Comparison of ENCODE assay signal across 23 cellular contexts in genomic region chr10:61263561-61263960, GRCh38.
"Had no signal": no experiment of that assay in that cellular context is flagged by ENCODE, and none has a peak within 500 bp of the region (broad histone marks: within the 10 kb centered on the region; RNA-seq: fewer than 3 reads in every experiment).

No MANE protein-coding gene starts in this region.

- H3K27me3 ChIP-seq: Peyer's patch, SJCRH30 had no signal

- H3K4me1 ChIP-seq: Peyer's patch, SJCRH30 had no signal

- DNase-seq: activated CD4-positive, alpha-beta T cell treated with anti-CD3 and anti-CD28 coated beads, Interleukin-2, amount 10 ng/mL, durations not matched to agents 24 days and 14 days; activated CD4-positive, alpha-beta T cell treated with anti-CD3 and anti-CD28 coated beads, Interleukin-2, amount 50 U/mL, for 48 hours; activated CD4-positive, CD25-positive, alpha-beta regulatory T cell treated with anti-CD3 and anti-CD28 coated beads, Interleukin-2, amount 50 U/mL, for 72 hours; activated CD8-positive, alpha-beta memory T cell treated with anti-CD3 and anti-CD28 coated beads, Interleukin-2, amount 10 ng/mL, durations not matched to agents 7 days and 5 days; activated effector memory CD4-positive, alpha-beta T cell treated with Interleukin-2 at 50 U/mL for 16 hours; activated naive CD4-positive, alpha-beta T cell; activated T-cell treated with anti-CD3 and anti-CD28 coated beads, Interleukin-2, amount 50 U/mL, for 24 hours; amygdala; Karpas-422; MM.1S; NCI-H1105; NCI-H1436; NCI-H1694 treated with DMSO at 0.1 percent for 48 hours; NCI-H2029 treated with DMSO at 0.1 percent for 48 hours; NCI-H2227 treated with DMSO at 0.1 percent for 48 hours; NCI-H446 treated with DMSO at 0.1 percent for 48 hours; NCI-H524 treated with DMSO at 0.1 percent for 48 hours; Peyer's patch; Right ventricle myocardium superior; SJCRH30 had no signal

- H3K27ac ChIP-seq: Peyer's patch, RWPE1, SJCRH30 had no signal

- H3K9me3 ChIP-seq: Peyer's patch, SJCRH30 had no signal

- H3K36me3 ChIP-seq: Peyer's patch, SJCRH30 had no signal

- ATAC-seq: activated CD8-positive, alpha-beta memory T cell treated with anti-CD3 and anti-CD28 coated beads, Interleukin-2, amount 10 ng/mL, durations not matched to agents 7 days and 5 days; K562; WTC11 had no signal

- H3K4me3 ChIP-seq: K562, Peyer's patch, SJCRH30 had no signal
